Comparison of ENCODE assay signal across 31 cellular contexts in the genomic region with DNA sequence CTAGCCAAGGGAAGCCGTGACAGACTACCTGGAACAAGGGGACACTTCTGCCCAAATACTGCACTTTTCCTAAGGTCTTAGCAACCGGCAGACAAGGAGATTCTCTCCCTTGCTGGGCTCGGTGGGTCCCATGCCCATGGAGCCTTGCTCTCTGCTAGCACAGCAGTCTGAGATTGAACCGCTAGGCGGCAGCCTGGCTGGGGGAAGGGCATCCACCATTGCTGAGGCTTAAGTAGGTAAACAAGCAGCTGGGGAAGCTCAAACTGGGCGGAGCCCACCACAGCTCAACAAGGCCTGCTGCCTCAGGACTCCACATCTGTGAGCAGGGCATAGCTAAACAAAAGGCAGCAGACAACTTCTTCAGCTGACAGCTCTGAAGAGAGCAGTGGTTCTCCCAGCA.
DNase-seq lines count a peak whose midpoint lies in the region; ATAC-seq, FAIRE-seq and TF ChIP-seq lines count a peak whose summit lies in the region.
"Had no signal": no experiment of that assay in that cellular context is flagged by ENCODE, and none has a peak within 500 bp of the region (broad histone marks: within the 10 kb centered on the region; RNA-seq: fewer than 3 reads in every experiment).

No MANE protein-coding gene starts in this region.

- DNase-seq in DND-41 (peak; percentile 15), HCEC 1CT (peak; percentile 21), NCI-H82 treated with DMSO at 0.1 percent for 48 hours (lab: John Stamatoyannopoulos, UW; ENCODE audit: unreplicated experiment) (peak; percentile 1), ecto neural progenitor cell (ENCODE audit: low spot score) (peak; percentile 50), UCSD-AML1 (lab: John Stamatoyannopoulos, UW; ENCODE audit: unreplicated experiment) (no peak), HTR-8/SVneo (ENCODE audit: insufficient read length, low spot score) (no peak), cerebellar cortex (ENCODE audit: low spot score) (no peak), COR-L47 (lab: John Stamatoyannopoulos, UW) (no peak)
- DNase-seq: activated CD4-positive, alpha-beta T cell treated with anti-CD3 and anti-CD28 coated beads, Interleukin-2, amount 10 ng/mL, durations not matched to agents 24 days and 14 days; activated gamma-delta T cell; activated naive CD8-positive, alpha-beta T cell treated with anti-CD3 and anti-CD28 coated beads, Interleukin-2, amount 10 ng/mL, durations not matched to agents 7 days and 5 days; activated T-cell treated with anti-CD3 and anti-CD28 coated beads, Interleukin-2, amount 50 U/mL, for 1 hour; cortex of kidney; EL; foreskin melanocyte; H7; Kasumi-1; NCI-H2029 treated with DMSO at 0.1 percent for 48 hours; NCI-H446 treated with DMSO at 0.1 percent for 48 hours; nephron progenitor cell; ovary; Peyer's patch; retina; stimulated activated CD4-positive, alpha-beta T cell treated with anti-CD3 and anti-CD28 coated beads, Interleukin-1b, Interleukin-23, amount 100 ng/mL, for 48 hours; T-helper 17 cell; tibial artery had no signal

- H3K27ac ChIP-seq in DND-41 (ENCODE audit: low read length): no peak overlapping the region
- H3K27ac ChIP-seq: esophagus muscularis mucosa, ovary, Peyer's patch, SK-N-MC, tibial artery had no signal

- H3K27me3 ChIP-seq in DND-41 (ENCODE audit: insufficient read depth, low read length, poor library complexity): no peaks in the 10 kb centered on the region
- H3K27me3 ChIP-seq: esophagus muscularis mucosa, ovary, Peyer's patch, tibial artery had no signal

- no peak overlapping the region for H3K4me3 ChIP-seq in DND-41 (ENCODE audit: low read depth in 1 of 2, low read length in 2 of 2)
- H3K4me3 ChIP-seq: esophagus muscularis mucosa, ovary, Peyer's patch, SK-N-MC, smooth muscle cell, tibial artery had no signal

- no peak overlapping the region for H3K4me2 ChIP-seq in DND-41 (ENCODE audit: insufficient read depth, low read length)
- H3K4me2 ChIP-seq: smooth muscle cell had no signal

- TF ChIP-seq CTCF in DND-41 (IDR thresholded peaks at IDR 0.05; ENCODE audit: borderline replicate concordance, extremely low read depth, low read length, poor library complexity, severe bottlenecking): no peak

- no peak overlapping the region for H3K9ac ChIP-seq in DND-41 (ENCODE audit: low read depth, low read length)

- H3K9me3 ChIP-seq in DND-41 (ENCODE audit: insufficient read depth, low read length, severe bottlenecking): no peaks in the 10 kb centered on the region
- H3K9me3 ChIP-seq: esophagus muscularis mucosa, ovary, Peyer's patch, tibial artery had no signal

- H3K79me2 ChIP-seq in DND-41 (ENCODE audit: insufficient read depth, low read length): no peaks in the 10 kb centered on the region

- H3K36me3 ChIP-seq in DND-41 (ENCODE audit: insufficient read depth, low read length): no peaks in the 10 kb centered on the region
- H3K36me3 ChIP-seq: esophagus muscularis mucosa, ovary, Peyer's patch, tibial artery had no signal

- no peak for FAIRE-seq in HTR-8/SVneo (lab: Jason Lieb, UNC)
- FAIRE-seq: astrocyte, D721Med had no signal

- H4K20me1 ChIP-seq in DND-41 (ENCODE audit: insufficient read depth, low read length): no peaks in the 10 kb centered on the region

- no peaks in the 10 kb centered on the region for H3K4me1 ChIP-seq in DND-41 (ENCODE audit: insufficient read depth, low read length)
- H3K4me1 ChIP-seq: esophagus muscularis mucosa, Peyer's patch, tibial artery had no signal

- ATAC-seq in DND-41 (ENCODE audit: insufficient read depth, low read depth): peak; percentile 29; the same call in 1 of the 3 replicates
- ATAC-seq: T-helper 17 cell had no signal

- H2AFZ ChIP-seq in DND-41 (ENCODE audit: low read depth, low read length): no peak overlapping the region

Comparison
In these comparisons a context has a peak if more than half of its experiments do, and no peak if none do; other contexts are left out.
1. DNase-seq: peak in DND-41 (single experiment), HCEC 1CT (single experiment), NCI-H82 treated with DMSO at 0.1 percent for 48 hours (single experiment) and ecto neural progenitor cell (single experiment); none in UCSD-AML1 (single experiment), HTR-8/SVneo (single experiment), cerebellar cortex (single experiment) and COR-L47 (single experiment).